In genomic region chr16:28120754-28121153, GRCh38 we compare ENCODE assay signal across 25 cellular contexts. TPM values are rescaled to one million over a fixed set of nuclear protein-coding genes. Genes with fewer than 3 reads are reported as not detected.
A peak's percentile ranks its signal among the peaks of the same experiment; 100 is the strongest.
DNase-seq lines count a peak whose midpoint lies in the region; ATAC-seq, FAIRE-seq and TF ChIP-seq lines count a peak whose summit lies in the region.
"Had no signal": no experiment of that assay in that cellular context is flagged by ENCODE, and none has a peak within 500 bp of the region (broad histone marks: within the 10 kb centered on the region; RNA-seq: fewer than 3 reads in every experiment).

No MANE protein-coding gene starts in this region.

- H3K9me3 ChIP-seq in GM12878 (replicated peaks; ENCODE audit: control insufficient read depth, insufficient read depth, low read length), result no peaks in the 10 kb centered on the region
- no peaks in the 10 kb centered on the region for H3K9me3 ChIP-seq in right lobe of liver
- H3K9me3 ChIP-seq: A549, SJCRH30 had no signal

- POLR2A ChIA-PET in GM12878 (lab: Charles Lee), result no interaction called here

- H3K4me1 ChIP-seq in GM12878 (ENCODE audit: control insufficient read depth, insufficient read depth, low read length), result no peaks in the 10 kb centered on the region
- H3K4me1 ChIP-seq in right lobe of liver, result peaks cover 0 to 29% (median 14%) of the 10 kb centered on the region in 4 donors
- H3K4me1 ChIP-seq: A549, SJCRH30 had no signal

- CTCF ChIA-PET in GM12878 (lab: Yijun Ruan, JAX), result interaction anchor here (1.2 kb wide), 1 partner anchor 97 kb away, joined by 7 read pairs; no protein-coding TSS in a partner anchor

- no peak overlapping the region for H3K4me3 Mint-ChIP-seq in activated naive CD4-positive, alpha-beta T cell treated with anti-CD3 and anti-CD28 coated beads, Interleukin-2, amount 50 U/mL, for 24 hours
- no peak overlapping the region for H3K4me3 Mint-ChIP-seq in stimulated activated naive B cell treated with anti-CD40 and anti-IgM and Interleukin-4, amounts not matched to agents 10 μg/mL and 1 μg/mL and 100 μg/mL, for 72 hours
- H3K4me3 Mint-ChIP-seq: B cell, CD14-positive monocyte, H9, HFFc6 had no signal

- intact Hi-C loops in GM12878 (cut with micrococcal nuclease; ENCODE audit: unreplicated experiment), result no loop called here
- intact Hi-C loops in right lobe of liver (cut with DNase I), result no loop called here

- no peaks in the 10 kb centered on the region for H3K9me3 Mint-ChIP-seq in activated naive CD4-positive, alpha-beta T cell treated with anti-CD3 and anti-CD28 coated beads, Interleukin-2, amount 50 U/mL, for 24 hours
- H3K9me3 Mint-ChIP-seq in stimulated activated naive B cell treated with anti-CD40 and anti-IgM and Interleukin-4, amounts not matched to agents 10 μg/mL and 1 μg/mL and 100 μg/mL, for 72 hours, result no peaks in the 10 kb centered on the region
- H3K9me3 Mint-ChIP-seq: CD14-positive monocyte, H9, HFFc6 had no signal

- ATAC-seq in GM12878 (no peak), right lobe of liver (no peak), HG02763 (IDR thresholded peaks at IDR 0.05; ENCODE audit: unreplicated experiment) (no peak), HG03460 (IDR thresholded peaks at IDR 0.05; ENCODE audit: unreplicated experiment) (no peak), GM21737 (IDR thresholded peaks at IDR 0.05; ENCODE audit: unreplicated experiment) (no peak)
- no peak for ATAC-seq in stimulated activated naive B cell treated with anti-CD40 and anti-IgM and Interleukin-4, amounts not matched to agents 10 μg/mL and 1 μg/mL and 100 μg/mL, for 72 hours (replicated peaks)
- ATAC-seq: A549 had no signal

- TF ChIP-seq RAD21 in GM12878 (IDR thresholded peaks at IDR 0.05; ENCODE audit: insufficient read depth, low read depth, low read length), result no peak

- no peak overlapping the region for H3K27ac ChIP-seq in GM12878 (ENCODE audit: control insufficient read depth, insufficient read depth)
- H3K27ac ChIP-seq in right lobe of liver, result peak overlapping the region in 2 of 3 donors; percentile 65 to 91
- H3K27ac ChIP-seq: A549, GM23248, KMS-11, SJCRH30 had no signal

- DNase-seq in activated naive CD4-positive, alpha-beta T cell (lab: John Stamatoyannopoulos, UW), result no peak
- no peak for DNase-seq in GM12878 (ENCODE audit: low read depth, low spot score)
- no peak for DNase-seq in right lobe of liver
- DNase-seq in stimulated activated naive B cell treated with anti-CD40 and anti-IgM and Interleukin-4, amounts not matched to agents 10 μg/mL and 1 μg/mL and 100 μg/mL, for 72 hours, result no peak
- DNase-seq: COR-L47, DMS79, GM23248, H9, HFFc6, MV-4-11, NCI-H187, NCI-H446, NCI-H526, OCI-M1, SJCRH30 had no signal

- H3K79me2 ChIP-seq in GM12878 (ENCODE audit: control insufficient read depth, insufficient read depth, low read length), result no peaks in the 10 kb centered on the region

- WGBS in GM12878 (ENCODE audit: insufficient coverage, insufficient replicate concordance, low lambda C conversion rate, missing lambda C conversion rate), result 100% methylated on average over 3 of the region's 3 CpGs
- 63% methylated on average over 3 of the region's 3 CpGs for WGBS in right lobe of liver (ENCODE audit: insufficient coverage, low coverage, low lambda C conversion rate, missing lambda C conversion rate)

- H3K36me3 Mint-ChIP-seq in activated naive CD4-positive, alpha-beta T cell treated with anti-CD3 and anti-CD28 coated beads, Interleukin-2, amount 50 U/mL, for 24 hours, result peaks cover 18% of the 10 kb centered on the region
- H3K36me3 Mint-ChIP-seq in stimulated activated naive B cell treated with anti-CD40 and anti-IgM and Interleukin-4, amounts not matched to agents 10 μg/mL and 1 μg/mL and 100 μg/mL, for 72 hours, result peaks cover 54 to 67% of the 10 kb centered on the region in 2 donors

- peaks cover 26 to 41% of the 10 kb centered on the region in 2 experiments for H3K36me3 ChIP-seq in GM12878 (ENCODE audit: control insufficient read depth in 2 of 2, insufficient read depth in 2 of 2, low read length in 1 of 2)
- H3K36me3 ChIP-seq in right lobe of liver, result peaks cover 0 to 23% (median 4%) of the 10 kb centered on the region in 4 donors

- in situ Hi-C loops in GM12878 (cut with MboI), result no loop called here

- peak overlapping the region; percentile 52 for H3K27ac Mint-ChIP-seq in activated naive CD4-positive, alpha-beta T cell treated with anti-CD3 and anti-CD28 coated beads, Interleukin-2, amount 50 U/mL, for 24 hours
- H3K27ac Mint-ChIP-seq in stimulated activated naive B cell treated with anti-CD40 and anti-IgM and Interleukin-4, amounts not matched to agents 10 μg/mL and 1 μg/mL and 100 μg/mL, for 72 hours, result peak overlapping the region; percentile 44
- H3K27ac Mint-ChIP-seq: B cell, H9, HFFc6 had no signal

- H3K4me2 ChIP-seq in GM12878 (ENCODE audit: control insufficient read depth, insufficient read depth), result no peak overlapping the region
- H3K4me2 ChIP-seq: A549 had no signal

- H2AFZ ChIP-seq in GM12878 (ENCODE audit: control insufficient read depth, low read depth, low read length), result no peak overlapping the region
- H2AFZ ChIP-seq: GM23248 had no signal

- SMC1A ChIA-PET in GM12878 (lab: Charles Lee; ENCODE audit: uncharacterized antibody, unreplicated experiment), result no interaction called here

- no peak overlapping the region for H3K9ac ChIP-seq in GM12878 (ENCODE audit: control insufficient read depth, insufficient read depth, low read length)
- H3K9ac ChIP-seq: GM23248, KMS-11 had no signal

- no peak for FAIRE-seq in GM12878 (lab: Jason Lieb, UNC)
- FAIRE-seq: A549, RCC 7860 had no signal

- no peaks in the 10 kb centered on the region for H3K27me3 Mint-ChIP-seq in activated naive CD4-positive, alpha-beta T cell treated with anti-CD3 and anti-CD28 coated beads, Interleukin-2, amount 50 U/mL, for 24 hours
- H3K27me3 Mint-ChIP-seq in stimulated activated naive B cell treated with anti-CD40 and anti-IgM and Interleukin-4, amounts not matched to agents 10 μg/mL and 1 μg/mL and 100 μg/mL, for 72 hours, result no peaks in the 10 kb centered on the region
- H3K27me3 Mint-ChIP-seq: B cell had no signal

- no peaks in the 10 kb centered on the region for H4K20me1 ChIP-seq in GM12878 (ENCODE audit: control insufficient read depth, insufficient read depth)

- H3K4me3 ChIP-seq in GM12878, result no peak overlapping the region
- H3K4me3 ChIP-seq in right lobe of liver, result no peak overlapping the region
- H3K4me3 ChIP-seq: A549, GM23248, SJCRH30 had no signal

- no peaks in the 10 kb centered on the region for H3K27me3 ChIP-seq in GM12878 (replicated peaks in 1 of 2; ENCODE audit: control insufficient read depth in 2 of 2, insufficient read depth in 2 of 2, low read length in 1 of 2)
- H3K27me3 ChIP-seq in right lobe of liver, result no peaks in the 10 kb centered on the region
- H3K27me3 ChIP-seq: SJCRH30 had no signal

- H3K4me1 Mint-ChIP-seq in activated naive CD4-positive, alpha-beta T cell treated with anti-CD3 and anti-CD28 coated beads, Interleukin-2, amount 50 U/mL, for 24 hours, result peaks cover 7% of the 10 kb centered on the region
- H3K4me1 Mint-ChIP-seq in stimulated activated naive B cell treated with anti-CD40 and anti-IgM and Interleukin-4, amounts not matched to agents 10 μg/mL and 1 μg/mL and 100 μg/mL, for 72 hours, result peaks cover 2 to 11% of the 10 kb centered on the region in 2 donors
- H3K4me1 Mint-ChIP-seq: B cell, CD14-positive monocyte, H9 had no signal

- no peak for TF ChIP-seq CTCF in GM12878 (IDR thresholded peaks at IDR 0.05 in 2 of 3, conservative IDR thresholded peaks at IDR 0.05 in 1 of 3; ENCODE audit: control insufficient read depth in 2 of 3, extremely low read depth in 1 of 3, insufficient read depth in 1 of 3, low read depth in 3 of 3, low read length in 3 of 3)
- no peak for TF ChIP-seq CTCF in right lobe of liver (IDR thresholded peaks at IDR 0.05)

- TF ChIP-seq POLR2A in GM12878 (IDR thresholded peaks at IDR 0.05; ENCODE audit: low read depth, low read length) (no peak), right lobe of liver (IDR thresholded peaks at IDR 0.05) (no peak)

- BruUV-seq in GM12878 (replicated peaks; lab: Mats Ljungman, UMichigan), result no TSS peak

- RAD21 ChIA-PET in GM12878 (lab: Charles Lee; ENCODE audit: unreplicated experiment), result no interaction called here

- TF ChIP-seq EP300 in GM12878 (IDR thresholded peaks at IDR 0.05; ENCODE audit: borderline replicate concordance in 1 of 2, control insufficient read depth in 1 of 2, low read depth in 2 of 2, low read length in 2 of 2), result no peak

TF ChIP-seq in GM12878, 131 proteins besides CTCF, POLR2A, EP300 and RAD21 (continues in another document):
- TF ChIP-seq CREB1 (IDR thresholded peaks at IDR 0.05; ENCODE audit: low read depth), result no peak
- TF ChIP-seq BCL11A (IDR thresholded peaks at IDR 0.05; ENCODE audit: low read depth, low read length), result no peak
- no peak for TF ChIP-seq KLF5 (IDR thresholded peaks at IDR 0.05; ENCODE audit: partially characterized antibody)
- no peak for TF ChIP-seq CBX3 (IDR thresholded peaks at IDR 0.05; ENCODE audit: borderline replicate concordance, low read depth)
- no peak for TF ChIP-seq STAT3 (IDR thresholded peaks at IDR 0.05; ENCODE audit: low read depth, low read length)
- no peak for TF ChIP-seq ZNF24 (IDR thresholded peaks at IDR 0.05)

RNA-seq across cellular contexts. Expression of gene GSG1L, which starts 57.2 kb away (rescaled TPM):
- not detected in 2 replicates for total RNA-seq in GM12878 (2013; cell fraction: nucleolus; rRNA removed)
- not detected in 2 replicates for total RNA-seq in GM12878 (2014; rRNA removed)
- total RNA-seq in GM12878 (2014; rRNA removed; fragmentation: Illumina TruSeq; extraction: Trizol), result not detected in 2 replicates
- not detected in 2 replicates for total RNA-seq in GM12878 (2021)
- polyA plus RNA-seq in GM12878 (2011; ENCODE audit: low read depth), result not detected
- polyA plus RNA-seq in GM12878 (2011; rRNA removed), result not detected in 2 replicates
- not detected in 2 replicates for polyA plus RNA-seq in GM12878 (2011; cell fraction: cytosol; rRNA removed)
- not detected in 2 replicates for polyA plus RNA-seq in GM12878 (2011; cell fraction: nucleus; rRNA removed)
- not detected in 2 replicates for polyA plus RNA-seq in GM12878 (2012)
- not detected in 2 replicates for polyA plus RNA-seq in GM12878 (2014; fragmentation: Illumina TruSeq; extraction: Trizol)
- not detected for polyA plus RNA-seq in GM12878 (2014; fragmentation: Nextera tagmentation; extraction: Ambion mirVana)
- not detected in 2 replicates for polyA plus RNA-seq in GM12878 (2014; rRNA removed)
- polyA plus RNA-seq in GM12878 (2016; fragmentation: Nextera tagmentation; extraction: Ambion mirVana), result not detected
- polyA minus RNA-seq in GM12878 (2011; rRNA and poly(A)+ RNA removed), result not detected in 2 replicates
- polyA minus RNA-seq in GM12878 (2011; cell fraction: cytosol; rRNA and poly(A)+ RNA removed), result not detected in 2 replicates
- not detected in 2 replicates for polyA minus RNA-seq in GM12878 (2011; cell fraction: nucleus; rRNA and poly(A)+ RNA removed)
- total RNA-seq in right lobe of liver, result under 1 TPM in 1 of 6 experiments, not detected in 5; 0.33 TPM
- total RNA-seq: B cell, GM23248, HFFc6, HT1080, SJCRH30 had no signal
- polyA plus RNA-seq: A549, CD14-positive monocyte, GM23248 had no signal
